Comparison of ENCODE assay signal across 2 cellular contexts in genomic region chr6:103534814-103535213, GRCh38.
TF ChIP-seq lines count a peak whose summit lies in the region.

No MANE protein-coding gene starts in this region.

TF ChIP-seq in GM23338, 12 proteins besides CTCF, POLR2A, EP300 and RAD21:
- TF ChIP-seq ZNF462 (CRISPR knock-in tag; IDR thresholded peaks at IDR 0.05) = peak; percentile 71
- no peak for TF ChIP-seq ZNF114 (CRISPR knock-in tag; IDR thresholded peaks at IDR 0.05)

TF ChIP-seq in H1, 55 proteins besides CTCF, POLR2A, EP300 and RAD21:
- TF ChIP-seq SUZ12 (IDR thresholded peaks at IDR 0.05; ENCODE audit: low read length) (no peak), TEAD4 (IDR thresholded peaks at IDR 0.05; ENCODE audit: low read depth, low read length) (0 out of 2 replicates have a peak, but pooled peaks have one; percentile 54)
